1 cellular context compared by ENCODE assay signal in genomic region chr9:6788175-6789016, GRCh38.
TF ChIP-seq lines count a peak whose summit lies in the region.

No MANE protein-coding gene starts in this region.

TF ChIP-seq in HepG2, 621 proteins besides CTCF, POLR2A, EP300 and RAD21 (continued from another document and continues in another):
- TF ChIP-seq SIN3B (IDR thresholded peaks at IDR 0.05; ENCODE audit: low read length) = no peak
- no peak for TF ChIP-seq HOXA9 (CRISPR knock-in tag; IDR thresholded peaks at IDR 0.05; ENCODE audit: borderline replicate concordance)
- TF ChIP-seq EEA1 (CRISPR knock-in tag; IDR thresholded peaks at IDR 0.05; ENCODE audit: borderline replicate concordance) = no peak
- no peak for TF ChIP-seq SCMH1 (CRISPR knock-in tag; IDR thresholded peaks at IDR 0.05; ENCODE audit: borderline replicate concordance)
- TF ChIP-seq, protein P1, sequence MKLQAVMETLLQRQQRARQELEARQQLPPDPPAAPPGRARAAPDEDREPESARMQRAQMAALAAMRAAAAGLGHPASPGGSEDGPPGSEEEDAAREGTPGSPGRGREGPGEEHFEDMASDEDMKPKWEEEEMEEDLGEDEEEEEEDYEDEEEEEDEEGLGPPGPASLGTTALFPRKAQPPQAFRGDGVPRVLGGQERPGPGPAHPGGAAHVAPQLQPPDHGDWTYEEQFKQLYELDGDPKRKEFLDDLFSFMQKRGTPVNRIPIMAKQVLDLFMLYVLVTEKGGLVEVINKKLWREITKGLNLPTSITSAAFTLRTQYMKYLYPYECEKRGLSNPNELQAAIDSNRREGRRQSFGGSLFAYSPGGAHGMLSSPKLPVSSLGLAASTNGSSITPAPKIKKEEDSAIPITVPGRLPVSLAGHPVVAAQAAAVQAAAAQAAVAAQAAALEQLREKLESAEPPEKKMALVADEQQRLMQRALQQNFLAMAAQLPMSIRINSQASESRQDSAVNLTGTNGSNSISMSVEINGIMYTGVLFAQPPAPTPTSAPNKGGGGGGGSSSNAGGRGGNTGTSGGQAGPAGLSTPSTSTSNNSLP (IDR thresholded peaks at IDR 0.05; ENCODE audit: low read depth, low read length) = peak; percentile 81
- no peak for TF ChIP-seq BORCS8-MEF2B (CRISPR knock-in tag; IDR thresholded peaks at IDR 0.05)
- TF ChIP-seq ZNF703 (CRISPR knock-in tag; IDR thresholded peaks at IDR 0.05; ENCODE audit: borderline replicate concordance) = no peak
- peak; percentile 83; the same call in 1 of the 2 replicates for TF ChIP-seq ELF4 (CRISPR knock-in tag; IDR thresholded peaks at IDR 0.05; ENCODE audit: borderline replicate concordance)
- no peak for TF ChIP-seq IRX3 (CRISPR knock-in tag; IDR thresholded peaks at IDR 0.05; ENCODE audit: borderline replicate concordance, low read depth)
- no peak for TF ChIP-seq ZNF577 (CRISPR knock-in tag; IDR thresholded peaks at IDR 0.05; ENCODE audit: borderline replicate concordance, low read depth)
- TF ChIP-seq ZNF383 (CRISPR knock-in tag; IDR thresholded peaks at IDR 0.05; ENCODE audit: borderline replicate concordance) = no peak
- TF ChIP-seq HMG20A (CRISPR knock-in tag; IDR thresholded peaks at IDR 0.05; ENCODE audit: borderline replicate concordance) = peak; percentile 74; the same call in 1 of the 2 replicates
- no peak for TF ChIP-seq NPAS2 (CRISPR knock-in tag; IDR thresholded peaks at IDR 0.05; ENCODE audit: borderline replicate concordance)
- no peak for TF ChIP-seq AGO2 (optimal IDR thresholded peaks at IDR 0.05; ENCODE audit: low read depth, low read length)
- TF ChIP-seq FOXP1 (IDR thresholded peaks at IDR 0.05) = no peak
- TF ChIP-seq FOXP1 (CRISPR knock-in tag; IDR thresholded peaks at IDR 0.05) = peak; percentile 60; the same call in 1 of the 2 replicates
- TF ChIP-seq ZNF598 (CRISPR knock-in tag; IDR thresholded peaks at IDR 0.05; ENCODE audit: borderline replicate concordance) = peak; percentile 40; the same call in 1 of the 2 replicates
- TF ChIP-seq, protein P2, sequence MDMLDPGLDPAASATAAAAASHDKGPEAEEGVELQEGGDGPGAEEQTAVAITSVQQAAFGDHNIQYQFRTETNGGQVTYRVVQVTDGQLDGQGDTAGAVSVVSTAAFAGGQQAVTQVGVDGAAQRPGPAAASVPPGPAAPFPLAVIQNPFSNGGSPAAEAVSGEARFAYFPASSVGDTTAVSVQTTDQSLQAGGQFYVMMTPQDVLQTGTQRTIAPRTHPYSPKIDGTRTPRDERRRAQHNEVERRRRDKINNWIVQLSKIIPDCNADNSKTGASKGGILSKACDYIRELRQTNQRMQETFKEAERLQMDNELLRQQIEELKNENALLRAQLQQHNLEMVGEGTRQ (IDR thresholded peaks at IDR 0.05; ENCODE audit: low read depth, low read length) = no peak
- TF ChIP-seq, protein P2 (CRISPR knock-in tag; IDR thresholded peaks at IDR 0.05; ENCODE audit: borderline replicate concordance) = no peak
- no peak for TF ChIP-seq PTBP1 (IDR thresholded peaks at IDR 0.05; ENCODE audit: low read depth, low read length, poor library complexity, severe bottlenecking)
- no peak for TF ChIP-seq ZNF569 (CRISPR knock-in tag; IDR thresholded peaks at IDR 0.05; ENCODE audit: borderline replicate concordance)
- TF ChIP-seq CHD4 (IDR thresholded peaks at IDR 0.05; ENCODE audit: borderline replicate concordance, low read length) = no peak
- no peak for TF ChIP-seq RBFOX2 (IDR thresholded peaks at IDR 0.05; ENCODE audit: low read depth, low read length)
- TF ChIP-seq, protein P3, sequence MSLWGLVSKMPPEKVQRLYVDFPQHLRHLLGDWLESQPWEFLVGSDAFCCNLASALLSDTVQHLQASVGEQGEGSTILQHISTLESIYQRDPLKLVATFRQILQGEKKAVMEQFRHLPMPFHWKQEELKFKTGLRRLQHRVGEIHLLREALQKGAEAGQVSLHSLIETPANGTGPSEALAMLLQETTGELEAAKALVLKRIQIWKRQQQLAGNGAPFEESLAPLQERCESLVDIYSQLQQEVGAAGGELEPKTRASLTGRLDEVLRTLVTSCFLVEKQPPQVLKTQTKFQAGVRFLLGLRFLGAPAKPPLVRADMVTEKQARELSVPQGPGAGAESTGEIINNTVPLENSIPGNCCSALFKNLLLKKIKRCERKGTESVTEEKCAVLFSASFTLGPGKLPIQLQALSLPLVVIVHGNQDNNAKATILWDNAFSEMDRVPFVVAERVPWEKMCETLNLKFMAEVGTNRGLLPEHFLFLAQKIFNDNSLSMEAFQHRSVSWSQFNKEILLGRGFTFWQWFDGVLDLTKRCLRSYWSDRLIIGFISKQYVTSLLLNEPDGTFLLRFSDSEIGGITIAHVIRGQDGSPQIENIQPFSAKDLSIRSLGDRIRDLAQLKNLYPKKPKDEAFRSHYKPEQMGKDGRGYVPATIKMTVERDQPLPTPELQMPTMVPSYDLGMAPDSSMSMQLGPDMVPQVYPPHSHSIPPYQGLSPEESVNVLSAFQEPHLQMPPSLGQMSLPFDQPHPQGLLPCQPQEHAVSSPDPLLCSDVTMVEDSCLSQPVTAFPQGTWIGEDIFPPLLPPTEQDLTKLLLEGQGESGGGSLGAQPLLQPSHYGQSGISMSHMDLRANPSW (CRISPR knock-in tag; IDR thresholded peaks at IDR 0.05; ENCODE audit: borderline replicate concordance) = peak; percentile 57; the same call in 1 of the 2 replicates
- no peak for TF ChIP-seq MLXIP (CRISPR knock-in tag; IDR thresholded peaks at IDR 0.05; ENCODE audit: borderline replicate concordance)
- peak; percentile 16; the same call in 1 of the 2 replicates for TF ChIP-seq MEF2D (CRISPR knock-in tag; IDR thresholded peaks at IDR 0.05)
- 0 out of 2 replicates have a peak, but pooled peaks have one; percentile 27 for TF ChIP-seq ZNF770 (CRISPR knock-in tag; IDR thresholded peaks at IDR 0.05)
- TF ChIP-seq ZNF841 (CRISPR knock-in tag; IDR thresholded peaks at IDR 0.05; ENCODE audit: borderline replicate concordance) = no peak
- TF ChIP-seq ZKSCAN8 (CRISPR knock-in tag; IDR thresholded peaks at IDR 0.05; ENCODE audit: borderline replicate concordance) = peak; percentile 65; the same call in 1 of the 2 replicates
- TF ChIP-seq ZFP41 (CRISPR knock-in tag; IDR thresholded peaks at IDR 0.05; ENCODE audit: borderline replicate concordance) = no peak
- TF ChIP-seq ZNF280B (CRISPR knock-in tag; IDR thresholded peaks at IDR 0.05; ENCODE audit: borderline replicate concordance) = no peak
- TF ChIP-seq ATF2 (CRISPR knock-in tag; IDR thresholded peaks at IDR 0.05) = no peak
- TF ChIP-seq SRSF9 (IDR thresholded peaks at IDR 0.05; ENCODE audit: borderline replicate concordance, insufficient read depth, low read depth, low read length, poor library complexity, severe bottlenecking) = no peak
- peak; percentile 60 for TF ChIP-seq ARID5B (CRISPR knock-in tag; IDR thresholded peaks at IDR 0.05)
- TF ChIP-seq ZNF790 (CRISPR knock-in tag; IDR thresholded peaks at IDR 0.05; ENCODE audit: borderline replicate concordance) = no peak
- no peak for TF ChIP-seq ZNF513 (CRISPR knock-in tag; conservative IDR thresholded peaks at IDR 0.05)
- TF ChIP-seq ZNF552 (CRISPR knock-in tag; IDR thresholded peaks at IDR 0.05; ENCODE audit: borderline replicate concordance) = no peak
- TF ChIP-seq ZSCAN22 (CRISPR knock-in tag; IDR thresholded peaks at IDR 0.05) = 0 out of 2 replicates have a peak, but pooled peaks have one; percentile 32
- no peak for TF ChIP-seq ZNF367 (CRISPR knock-in tag; IDR thresholded peaks at IDR 0.05; ENCODE audit: borderline replicate concordance)
- no peak for TF ChIP-seq NONO (IDR thresholded peaks at IDR 0.05)
- no peak for TF ChIP-seq NONO (CRISPR knock-in tag; conservative IDR thresholded peaks at IDR 0.05)
